Comparison of ENCODE assay signal across 18 cellular contexts in genomic region chr4:3465698-3466671, GRCh38. TPM values are rescaled to one million over a fixed set of nuclear protein-coding genes. Genes with fewer than 3 reads are reported as not detected.
DNase-seq lines count a peak whose midpoint lies in the region; ATAC-seq, FAIRE-seq and TF ChIP-seq lines count a peak whose summit lies in the region.
"Had no signal": no experiment of that assay in that cellular context is flagged by ENCODE, and none has a peak within 500 bp of the region (broad histone marks: within the 10 kb centered on the region; RNA-seq: fewer than 3 reads in every experiment).

No MANE protein-coding gene starts in this region.

- H3K4me3 Mint-ChIP-seq in nephron progenitor cell = no peak overlapping the region
- no peak overlapping the region for H3K4me3 Mint-ChIP-seq in natural killer cell
- H3K4me3 Mint-ChIP-seq: activated CD4-positive, alpha-beta T cell treated with anti-CD3 and anti-CD28 coated beads, Interleukin-2, amount 10 ng/mL, durations not matched to agents 7 days and 5 days; naive thymus-derived CD4-positive, alpha-beta T cell had no signal

- no TSS peak for BruUV-seq in A673 (replicated peaks; lab: Mats Ljungman, UMichigan)

- H3K36me3 Mint-ChIP-seq in nephron progenitor cell (ENCODE audit: low read depth) (no peaks in the 10 kb centered on the region), natural killer cell (no peaks in the 10 kb centered on the region)
- H3K36me3 Mint-ChIP-seq: naive thymus-derived CD4-positive, alpha-beta T cell had no signal

- 0 out of 2 replicates have a peak, but pooled peaks have one; percentile 8 for TF ChIP-seq EP300 in Ishikawa (IDR thresholded peaks at IDR 0.05; ENCODE audit: borderline replicate concordance)

- H3K27ac Mint-ChIP-seq in nephron progenitor cell (no peak overlapping the region), natural killer cell (no peak overlapping the region)
- H3K27ac Mint-ChIP-seq: activated CD4-positive, alpha-beta T cell treated with anti-CD3 and anti-CD28 coated beads, Interleukin-2, amount 10 ng/mL, durations not matched to agents 7 days and 5 days; naive thymus-derived CD4-positive, alpha-beta T cell had no signal

- H3K9me3 Mint-ChIP-seq in nephron progenitor cell = no peaks in the 10 kb centered on the region
- no peaks in the 10 kb centered on the region for H3K9me3 Mint-ChIP-seq in natural killer cell
- H3K9me3 Mint-ChIP-seq: activated CD4-positive, alpha-beta T cell treated with anti-CD3 and anti-CD28 coated beads, Interleukin-2, amount 10 ng/mL, durations not matched to agents 7 days and 5 days had no signal

- CTCF ChIA-PET in A673 (lab: Charles Lee) = interaction anchor here (0.6 kb wide), 1 partner anchor 106 kb away, joined by 3 read pairs; no protein-coding TSS in a partner anchor

- no peak for FAIRE-seq in urothelium cell line (lab: Jason Lieb, UNC)

- H3K4me1 ChIP-seq in A673 (ENCODE audit: insufficient read depth, low read length, poor library complexity, severe bottlenecking) (no peaks in the 10 kb centered on the region), foreskin keratinocyte (peaks cover 3% of the 10 kb centered on the region)

- DNase-seq in A673 (ENCODE audit: low spot score) (no peak), foreskin keratinocyte (no peak), nephron progenitor cell (peak; percentile 52), NCI-H1048 (lab: John Stamatoyannopoulos, UW) (no peak), natural killer cell (no peak), lower leg skin (ENCODE audit: low spot score in 2 of 2) (no peak), urothelium cell line (ENCODE audit: low spot score) (no peak)
- DNase-seq: activated CD4-positive, alpha-beta T cell treated with anti-CD3 and anti-CD28 coated beads, Interleukin-2, amount 10 ng/mL, durations not matched to agents 7 days and 5 days; activated T-cell treated with anti-CD3 and anti-CD28 coated beads, Interleukin-2, amount 50 U/mL, for 48 hours; effector memory CD4-positive, alpha-beta T cell; Karpas-422; kidney glomerular epithelial cell; naive thymus-derived CD4-positive, alpha-beta T cell; NCI-H1694 treated with DMSO at 0.1 percent for 48 hours; NCI-H774; T-helper 2 cell had no signal

- no peaks in the 10 kb centered on the region for H3K27me3 ChIP-seq in A673 (replicated peaks; ENCODE audit: insufficient read depth, low read depth, low read length, poor library complexity)
- peaks cover 60% of the 10 kb centered on the region for H3K27me3 ChIP-seq in foreskin keratinocyte

- no peak; the same call in 1 of the 2 replicates for TF ChIP-seq RAD21 in Ishikawa (IDR thresholded peaks at IDR 0.05; ENCODE audit: low read depth)

- POLR2A ChIA-PET in A673 (lab: Charles Lee; ENCODE audit: low non-redundant PET) = no interaction called here

- H3K27me3 Mint-ChIP-seq in nephron progenitor cell (ENCODE audit: low read depth, poor library complexity) (peaks cover 8% of the 10 kb centered on the region), natural killer cell (ENCODE audit: low read depth in 2 of 2) (peaks cover 5 to 21% of the 10 kb centered on the region in 2 donors)

- H3K4me3 ChIP-seq in A673 (ENCODE audit: low read depth, low read length, poor library complexity, severe bottlenecking) (no peak overlapping the region), lower leg skin (ENCODE audit: low read depth, poor library complexity, severe bottlenecking) (no peak overlapping the region)
- H3K4me3 ChIP-seq: skin epidermis had no signal

- 79 to 84% methylated on average over 28 to 39 of the region's 41 CpGs for WGBS in lower leg skin, 2 donors

- H3K27ac ChIP-seq in A673 (ENCODE audit: low read depth, low read length, poor library complexity, severe bottlenecking) (no peak overlapping the region), foreskin keratinocyte (no peak overlapping the region)
- H3K27ac ChIP-seq: skin epidermis had no signal

- intact Hi-C loops in A673 (cut with micrococcal nuclease; ENCODE audit: unreplicated experiment) (no loop called here), natural killer cell (cut with micrococcal nuclease) (no loop called here), lower leg skin (cut with DNase I; ENCODE audit: low total_unique reads) (no loop called here)

- ATAC-seq in foreskin keratinocyte (no peak), natural killer cell (no peak)
- ATAC-seq: naive thymus-derived CD4-positive, alpha-beta T cell had no signal

- H3K36me3 ChIP-seq in A673 (ENCODE audit: insufficient read depth, low read length, poor library complexity, severe bottlenecking) = no peaks in the 10 kb centered on the region

- peaks cover 40% of the 10 kb centered on the region for H3K4me1 Mint-ChIP-seq in nephron progenitor cell
- no peaks in the 10 kb centered on the region for H3K4me1 Mint-ChIP-seq in natural killer cell
- H3K4me1 Mint-ChIP-seq: activated CD4-positive, alpha-beta T cell treated with anti-CD3 and anti-CD28 coated beads, Interleukin-2, amount 10 ng/mL, durations not matched to agents 7 days and 5 days had no signal

- no peak for TF ChIP-seq POLR2A in lower leg skin (IDR thresholded peaks at IDR 0.05)

- no peaks in the 10 kb centered on the region for H3K9me3 ChIP-seq in A673 (ENCODE audit: low read depth, low read length, poor library complexity, severe bottlenecking)

- TF ChIP-seq CTCF in A673 (conservative IDR thresholded peaks at IDR 0.05; ENCODE audit: low read depth, low read length) (0 out of 2 replicates have a peak, but pooled peaks have one; percentile 24), foreskin keratinocyte (conservative IDR thresholded peaks at IDR 0.05) (peak; percentile 13), nephron progenitor cell (IDR thresholded peaks at IDR 0.05) (peak; percentile 49), natural killer cell (IDR thresholded peaks at IDR 0.05) (no peak), lower leg skin (IDR thresholded peaks at IDR 0.05) (no peak)

TF ChIP-seq in Ishikawa, 13 proteins besides CTCF, POLR2A, EP300 and RAD21:
- no peak for TF ChIP-seq ZBTB7A (IDR thresholded peaks at IDR 0.05; ENCODE audit: low read depth)
- TF ChIP-seq NFIC (IDR thresholded peaks at IDR 0.05) = peak; percentile 30; the same call in 1 of the 2 replicates

RNA-seq across cellular contexts. Expression of gene DOK7, which starts 2.9 kb away (rescaled TPM):
- total RNA-seq in A673 (2021) (not detected in 2 replicates), foreskin keratinocyte (0.81 and 1.1 TPM in 2 replicates), natural killer cell (1 to 10 TPM; 1.3 to 2.9 (median 1.6) TPM), lower leg skin (1 to 10 TPM; 1.9 to 9.8 (median 5.9) TPM)
- polyA plus RNA-seq in foreskin keratinocyte = 0.71 and 1.1 TPM in 2 replicates
- total RNA-seq: activated CD4-positive, alpha-beta T cell treated with anti-CD3 and anti-CD28 coated beads, Interleukin-2, amount 10 ng/mL, durations not matched to agents 7 days and 5 days; naive thymus-derived CD4-positive, alpha-beta T cell had no signal
- polyA plus RNA-seq: naive thymus-derived CD4-positive, alpha-beta T cell had no signal

RNA-seq across cellular contexts. Expression of gene HGFAC, which starts 24.2 kb away (rescaled TPM):
- total RNA-seq in A673 (2021) (4.8 TPM in 2 replicates), foreskin keratinocyte (not detected in 2 replicates), natural killer cell (under 1 TPM in 2 of 3 donors, not detected in 1; 0.43 to 0.54 TPM), lower leg skin (under 1 TPM in 1 of 4 donors, not detected in 3; 0.38 TPM)
- not detected in 2 replicates for polyA plus RNA-seq in foreskin keratinocyte
- polyA plus RNA-seq: naive thymus-derived CD4-positive, alpha-beta T cell had no signal

Comparison
In these comparisons a context has a peak if more than half of its experiments do, and no peak if none do; other contexts are left out.
1. CTCF ChIP-seq: peak in A673 (single experiment), foreskin keratinocyte (single experiment) and nephron progenitor cell (single experiment); none in natural killer cell (single experiment) and lower leg skin (0 of 3).